ENCODE assay signal across 1 cellular context in the genomic region with DNA sequence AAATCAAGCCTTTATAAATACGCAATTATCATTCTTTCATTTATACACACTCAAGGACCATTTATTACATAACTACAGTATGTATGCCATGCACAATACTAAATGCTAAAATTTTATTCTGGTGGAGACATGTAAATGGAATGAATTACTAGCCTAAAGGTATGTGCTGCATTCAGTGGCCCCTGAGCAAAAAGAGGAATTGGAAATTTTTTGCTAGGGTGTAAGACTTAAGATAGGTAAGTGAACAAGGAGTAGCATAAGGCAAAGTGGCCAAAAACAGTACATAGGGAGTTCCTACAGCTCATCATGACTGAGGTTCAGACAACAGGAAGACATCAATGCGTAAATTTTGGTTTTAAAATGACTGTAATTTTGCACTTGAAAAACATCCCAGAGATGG.
A peak's percentile ranks its signal among the peaks of the same experiment; 100 is the strongest.
TF ChIP-seq lines count a peak whose summit lies in the region.

No MANE protein-coding gene starts in this region.

TF ChIP-seq in K562, 482 proteins besides CTCF, POLR2A, EP300 and RAD21:
- TF ChIP-seq CHCHD3 (CRISPR knock-in tag; IDR thresholded peaks at IDR 0.05), result 0 out of 2 replicates have a peak, but pooled peaks have one; percentile 58
- TF ChIP-seq, protein P1, sequence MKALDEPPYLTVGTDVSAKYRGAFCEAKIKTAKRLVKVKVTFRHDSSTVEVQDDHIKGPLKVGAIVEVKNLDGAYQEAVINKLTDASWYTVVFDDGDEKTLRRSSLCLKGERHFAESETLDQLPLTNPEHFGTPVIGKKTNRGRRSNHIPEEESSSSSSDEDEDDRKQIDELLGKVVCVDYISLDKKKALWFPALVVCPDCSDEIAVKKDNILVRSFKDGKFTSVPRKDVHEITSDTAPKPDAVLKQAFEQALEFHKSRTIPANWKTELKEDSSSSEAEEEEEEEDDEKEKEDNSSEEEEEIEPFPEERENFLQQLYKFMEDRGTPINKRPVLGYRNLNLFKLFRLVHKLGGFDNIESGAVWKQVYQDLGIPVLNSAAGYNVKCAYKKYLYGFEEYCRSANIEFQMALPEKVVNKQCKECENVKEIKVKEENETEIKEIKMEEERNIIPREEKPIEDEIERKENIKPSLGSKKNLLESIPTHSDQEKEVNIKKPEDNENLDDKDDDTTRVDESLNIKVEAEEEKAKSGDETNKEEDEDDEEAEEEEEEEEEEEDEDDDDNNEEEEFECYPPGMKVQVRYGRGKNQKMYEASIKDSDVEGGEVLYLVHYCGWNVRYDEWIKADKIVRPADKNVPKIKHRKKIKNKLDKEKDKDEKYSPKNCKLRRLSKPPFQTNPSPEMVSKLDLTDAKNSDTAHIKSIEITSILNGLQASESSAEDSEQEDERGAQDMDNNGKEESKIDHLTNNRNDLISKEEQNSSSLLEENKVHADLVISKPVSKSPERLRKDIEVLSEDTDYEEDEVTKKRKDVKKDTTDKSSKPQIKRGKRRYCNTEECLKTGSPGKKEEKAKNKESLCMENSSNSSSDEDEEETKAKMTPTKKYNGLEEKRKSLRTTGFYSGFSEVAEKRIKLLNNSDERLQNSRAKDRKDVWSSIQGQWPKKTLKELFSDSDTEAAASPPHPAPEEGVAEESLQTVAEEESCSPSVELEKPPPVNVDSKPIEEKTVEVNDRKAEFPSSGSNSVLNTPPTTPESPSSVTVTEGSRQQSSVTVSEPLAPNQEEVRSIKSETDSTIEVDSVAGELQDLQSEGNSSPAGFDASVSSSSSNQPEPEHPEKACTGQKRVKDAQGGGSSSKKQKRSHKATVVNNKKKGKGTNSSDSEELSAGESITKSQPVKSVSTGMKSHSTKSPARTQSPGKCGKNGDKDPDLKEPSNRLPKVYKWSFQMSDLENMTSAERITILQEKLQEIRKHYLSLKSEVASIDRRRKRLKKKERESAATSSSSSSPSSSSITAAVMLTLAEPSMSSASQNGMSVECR (CRISPR knock-in tag; IDR thresholded peaks at IDR 0.05), result no peak
- TF ChIP-seq, protein P2, sequence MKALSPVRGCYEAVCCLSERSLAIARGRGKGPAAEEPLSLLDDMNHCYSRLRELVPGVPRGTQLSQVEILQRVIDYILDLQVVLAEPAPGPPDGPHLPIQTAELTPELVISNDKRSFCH (CRISPR knock-in tag; IDR thresholded peaks at IDR 0.05), result no peak
- TF ChIP-seq, protein P2 (tag; IDR thresholded peaks at IDR 0.05), result no peak
- TF ChIP-seq, protein P3, sequence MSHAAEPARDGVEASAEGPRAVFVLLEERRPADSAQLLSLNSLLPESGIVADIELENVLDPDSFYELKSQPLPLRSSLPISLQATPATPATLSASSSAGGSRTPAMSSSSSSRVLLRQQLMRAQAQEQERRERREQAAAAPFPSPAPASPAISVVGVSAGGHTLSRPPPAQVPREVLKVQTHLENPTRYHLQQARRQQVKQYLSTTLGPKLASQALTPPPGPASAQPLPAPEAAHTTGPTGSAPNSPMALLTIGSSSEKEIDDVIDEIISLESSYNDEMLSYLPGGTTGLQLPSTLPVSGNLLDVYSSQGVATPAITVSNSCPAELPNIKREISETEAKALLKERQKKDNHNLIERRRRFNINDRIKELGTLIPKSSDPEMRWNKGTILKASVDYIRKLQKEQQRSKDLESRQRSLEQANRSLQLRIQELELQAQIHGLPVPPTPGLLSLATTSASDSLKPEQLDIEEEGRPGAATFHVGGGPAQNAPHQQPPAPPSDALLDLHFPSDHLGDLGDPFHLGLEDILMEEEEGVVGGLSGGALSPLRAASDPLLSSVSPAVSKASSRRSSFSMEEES (CRISPR knock-in tag; IDR thresholded peaks at IDR 0.05), result no peak
